Comparison of ENCODE assay signal across 13 cellular contexts in genomic region chrX:77003956-77004355, GRCh38.
A peak's percentile ranks its signal among the peaks of the same experiment; 100 is the strongest.
DNase-seq lines count a peak whose midpoint lies in the region; ATAC-seq lines count a peak whose summit lies in the region.
"Had no signal": no experiment of that assay in that cellular context is flagged by ENCODE, and none has a peak within 500 bp of the region (broad histone marks: within the 10 kb centered on the region; RNA-seq: fewer than 3 reads in every experiment).

No MANE protein-coding gene starts in this region.

- ATAC-seq in HG02852 (IDR thresholded peaks at IDR 0.05; ENCODE audit: unreplicated experiment) (peak; percentile 47), HG03565 (IDR thresholded peaks at IDR 0.05; ENCODE audit: unreplicated experiment) (no peak), HG02840 (IDR thresholded peaks at IDR 0.05; ENCODE audit: low FRiP score, unreplicated experiment) (no peak)

- DNase-seq in activated CD4-positive, alpha-beta T cell treated with anti-CD3 and anti-CD28 coated beads, Interleukin-2, amount 50 U/mL, for 48 hours, result peak; percentile 8 to 38
- peak; percentile 2 for DNase-seq in astrocyte of the hippocampus (ENCODE audit: low read depth, low spot score)
- DNase-seq in stimulated activated CD4-positive, alpha-beta T cell treated with anti-CD3 and anti-CD28 coated beads, Interleukin-4, amount 100 ng/mL, for 48 hours (ENCODE audit: low read depth in 2 of 2), result peak; percentile 8 to 27
- no peak for DNase-seq in Ammon's horn (ENCODE audit: low spot score)
- DNase-seq: endodermal cell, H9, MM.1S, SK-N-SH, spleen, substantia nigra had no signal
